In genomic region chr14:34673702-34674101, GRCh38 we compare ENCODE assay signal across 32 cellular contexts.
"Had no signal": no experiment of that assay in that cellular context is flagged by ENCODE, and none has a peak within 500 bp of the region (broad histone marks: within the 10 kb centered on the region; RNA-seq: fewer than 3 reads in every experiment).

No MANE protein-coding gene starts in this region.

- DNase-seq: activated CD4-positive, alpha-beta memory T cell treated with anti-CD3 and anti-CD28 coated beads for 36 hours; activated CD4-positive, alpha-beta T cell treated with anti-CD3 and anti-CD28 coated beads for 36 hours; activated CD4-positive, alpha-beta T cell treated with anti-CD3 and anti-CD28 coated beads, Interleukin-2, amount 10 ng/mL, durations not matched to agents 24 days and 14 days; activated CD4-positive, CD25-positive, alpha-beta regulatory T cell; activated CD4-positive, CD25-positive, alpha-beta regulatory T cell treated with anti-CD3 and anti-CD28 coated beads, Interleukin-2, amount 50 U/mL, for 72 hours; activated CD8-positive, alpha-beta memory T cell treated with anti-CD3 and anti-CD28 coated beads, Interleukin-2, amount 10 ng/mL, durations not matched to agents 7 days and 5 days; activated CD8-positive, alpha-beta memory T cell treated with anti-CD3 and anti-CD28 coated beads, Interleukin-2, amount 50 U/mL, for 4 hours; activated CD8-positive, alpha-beta T cell treated with anti-CD3 and anti-CD28 coated beads, Interleukin-2, amount 10 ng/mL, durations not matched to agents 7 days and 5 days; activated effector memory CD4-positive, alpha-beta T cell treated with anti-CD3 and anti-CD28 coated beads, Interleukin-2, amount 50 U/mL, for 16 hours; activated naive CD4-positive, alpha-beta T cell treated with anti-CD3 and anti-CD28 coated beads for 36 hours; activated naive CD8-positive, alpha-beta T cell treated with anti-CD3 and anti-CD28 coated beads for 36 hours; activated naive CD8-positive, alpha-beta T cell treated with anti-CD3 and anti-CD28 coated beads, Interleukin-2, amount 50 U/mL, for 24 hours; activated T-cell treated with anti-CD3 and anti-CD28 coated beads, Interleukin-2, amount 50 U/mL, for 1 hour; activated T-cell treated with anti-CD3 and anti-CD28 coated beads, Interleukin-2, amount 50 U/mL, for 48 hours; adrenal gland; amygdala; aorta; body of pancreas; caudate nucleus; cortex of kidney; dermis blood vessel endothelial cell; effector CD8-positive, alpha-beta T cell; esophagus squamous epithelium; foreskin melanocyte; heart right ventricle; T-helper 17 cell; T1000 had no signal

- H3K9me3 ChIP-seq: adrenal gland, body of pancreas, esophagus squamous epithelium, gastroesophageal sphincter, heart right ventricle had no signal

- ATAC-seq: activated CD4-positive, alpha-beta T cell treated with anti-CD3 and anti-CD28 coated beads for 36 hours; activated CD8-positive, alpha-beta memory T cell treated with anti-CD3 and anti-CD28 coated beads, Interleukin-2, amount 10 ng/mL, durations not matched to agents 7 days and 5 days; activated CD8-positive, alpha-beta T cell treated with anti-CD3 and anti-CD28 coated beads, Interleukin-2, amount 10 ng/mL, durations not matched to agents 7 days and 5 days; activated naive CD8-positive, alpha-beta T cell treated with anti-CD3 and anti-CD28 coated beads, Interleukin-2, amount 50 U/mL, for 24 hours; body of pancreas; gastroesophageal sphincter; heart right ventricle; T-helper 17 cell had no signal

- H3K36me3 ChIP-seq: adrenal gland, esophagus squamous epithelium, gastroesophageal sphincter, heart right ventricle, WERI-Rb-1 had no signal

- FAIRE-seq: colon, endometrium had no signal

- H3K4me1 ChIP-seq: body of pancreas, gastroesophageal sphincter had no signal

- H3K27me3 ChIP-seq: adrenal gland, body of pancreas, esophagus squamous epithelium, gastroesophageal sphincter, heart right ventricle had no signal

- H3K4me3 ChIP-seq: adrenal gland, body of pancreas, esophagus squamous epithelium, gastroesophageal sphincter, heart right ventricle had no signal

- H3K27ac ChIP-seq: adrenal gland, body of pancreas, epithelial cell of prostate, esophagus squamous epithelium, gastroesophageal sphincter, heart right ventricle, WERI-Rb-1 had no signal
